In the genomic region with DNA sequence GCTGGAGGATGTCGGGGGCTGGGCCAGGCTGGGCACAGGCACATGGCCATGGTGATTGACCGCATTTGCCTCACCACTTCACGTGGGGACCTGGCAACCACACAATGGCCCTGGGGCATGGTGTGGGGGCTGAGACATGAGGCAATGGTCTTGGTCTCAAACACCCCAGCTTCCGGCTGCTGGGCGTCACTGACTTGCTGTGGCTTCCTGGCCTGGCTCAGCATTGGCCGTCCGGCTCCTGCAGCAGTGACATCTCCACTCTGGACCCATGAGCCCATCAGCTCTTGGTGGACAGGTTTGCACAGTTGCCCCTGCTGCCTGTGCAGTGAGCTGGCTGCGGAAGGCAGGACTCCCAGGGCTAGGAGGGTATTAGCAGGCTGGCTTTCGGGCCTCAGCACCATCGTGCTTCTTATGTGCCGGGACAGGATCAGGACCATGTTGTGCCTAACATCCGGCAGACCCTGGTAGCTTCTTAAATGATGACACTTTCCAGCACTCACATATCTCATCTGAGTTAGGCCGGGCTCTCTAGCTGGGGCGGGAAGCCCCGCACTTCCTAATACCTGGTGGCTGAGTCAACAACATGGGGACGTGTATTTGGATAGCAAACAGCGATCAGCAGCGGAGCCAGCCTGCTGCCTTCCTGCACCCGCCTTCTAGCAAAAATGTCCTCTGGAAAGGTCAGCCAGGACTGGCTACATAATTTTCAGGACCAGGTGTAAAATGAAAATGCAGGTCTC, we compare ENCODE assay signal across 8 cellular contexts. TPM values are rescaled to one million over a fixed set of nuclear protein-coding genes. Genes with fewer than 3 reads are reported as not detected.
DNase-seq lines count a peak whose midpoint lies in the region; ATAC-seq and TF ChIP-seq lines count a peak whose summit lies in the region.

No MANE protein-coding gene starts in this region.

- intact Hi-C loops in esophagus squamous epithelium (cut with DNase I) = no loop called here

- H3K9me3 ChIP-seq in esophagus squamous epithelium = no peaks in the 10 kb centered on the region

- TF ChIP-seq CTCF in esophagus squamous epithelium (IDR thresholded peaks at IDR 0.05) = no peak

- ATAC-seq in SK-N-SH treated with all-trans-retinoic acid at 6 μM for 48 hours (peak; percentile 74), GM18520 (IDR thresholded peaks at IDR 0.05; ENCODE audit: unreplicated experiment) (no peak)

- peak in 1 of 4 donors; percentile 13 for TF ChIP-seq POLR2A in esophagus squamous epithelium (IDR thresholded peaks at IDR 0.05)

- DNase-seq in NCI-H1417 (lab: John Stamatoyannopoulos, UW) = peak in 2 of 3 experiments; percentile 24 to 52
- DNase-seq in NCI-H1417 treated with DMSO at 0.1 percent for 48 hours (lab: John Stamatoyannopoulos, UW) = no peak
- DNase-seq in esophagus squamous epithelium (lab: John Stamatoyannopoulos, UW) = no peak
- peak; percentile 18 for DNase-seq in non-pigmented ciliary epithelial cell (ENCODE audit: low read depth)
- DNase-seq in NCI-H1105 treated with DMSO at 0.1 percent for 48 hours (lab: John Stamatoyannopoulos, UW) = no peak
- DNase-seq in activated CD4-positive, CD25-positive, alpha-beta regulatory T cell treated with anti-CD3 and anti-CD28 coated beads, Interleukin-2, amount 50 U/mL, for 72 hours = no peak

- H3K36me3 ChIP-seq in esophagus squamous epithelium = no peaks in the 10 kb centered on the region

- H3K27me3 ChIP-seq in esophagus squamous epithelium = no peaks in the 10 kb centered on the region

- H3K4me1 ChIP-seq in esophagus squamous epithelium = peaks cover 32 to 91% (median 51%) of the 10 kb centered on the region in 3 donors

- 50 to 60% methylated on average over 3 to 13 of the region's 19 CpGs for whole genome bisulfite sequencing in esophagus squamous epithelium, 2 donors

- peak overlapping the region; percentile 63 to 90 (median 80) for H3K27ac ChIP-seq in esophagus squamous epithelium

- H3K4me3 ChIP-seq in esophagus squamous epithelium = no peak overlapping the region

TF ChIP-seq in SK-N-SH treated with all-trans-retinoic acid at 6 μM for 48 hours, 23 proteins besides CTCF, POLR2A, EP300 and RAD21:
- no peak for TF ChIP-seq PPARA (CRISPR knock-in tag; IDR thresholded peaks at IDR 0.05; ENCODE audit: borderline replicate concordance)

RNA-seq across cellular contexts. Expression of a gene that starts 34.1 kb away (rescaled TPM):
- 10 to 100 TPM; 15.1 to 27.4 (median 21.4) TPM for total RNA-seq in esophagus squamous epithelium

Comparison
In these comparisons a context has a peak if more than half of its experiments do, and no peak if none do; other contexts are left out.
1. DNase-seq: peak in NCI-H1417 (2 of 3) and non-pigmented ciliary epithelial cell (single experiment); none in NCI-H1417 treated with DMSO at 0.1 percent for 48 hours (single experiment), esophagus squamous epithelium (single experiment), NCI-H1105 treated with DMSO at 0.1 percent for 48 hours (single experiment) and activated CD4-positive, CD25-positive, alpha-beta regulatory T cell treated with anti-CD3 and anti-CD28 coated beads, Interleukin-2, amount 50 U/mL, for 72 hours (single experiment).